Comparison of ENCODE assay signal across 16 cellular contexts in genomic region chr1:32881871-32882850, GRCh38. TPM values are rescaled to one million over a fixed set of nuclear protein-coding genes. Genes with fewer than 3 reads are reported as not detected.
A peak's percentile ranks its signal among the peaks of the same experiment; 100 is the strongest.
DNase-seq lines count a peak whose midpoint lies in the region; ATAC-seq and TF ChIP-seq lines count a peak whose summit lies in the region.
"Had no signal": no experiment of that assay in that cellular context is flagged by ENCODE, and none has a peak within 500 bp of the region (broad histone marks: within the 10 kb centered on the region; RNA-seq: fewer than 3 reads in every experiment).

No MANE protein-coding gene starts in this region.

- H3K9ac ChIP-seq in BLaER1 = no peak overlapping the region
- H3K9ac ChIP-seq: neural progenitor cell had no signal

- peak; percentile 71 for DNase-seq in MG63
- DNase-seq in uterus = no peak
- DNase-seq in GM10248 (ENCODE audit: extremely low spot score) = no peak
- DNase-seq in EL = no peak
- DNase-seq: activated CD4-positive, alpha-beta memory T cell treated with anti-CD3 and anti-CD28 coated beads, Interleukin-2, amount 10 ng/mL, durations not matched to agents 7 days and 5 days; GOT3; mesendoderm; NCI-H1105 treated with DMSO at 0.1 percent for 48 hours; stimulated activated naive B cell treated with anti-CD40 and anti-IgM and Interleukin-4, amounts not matched to agents 10 μg/mL and 1 μg/mL and 100 μg/mL, for 72 hours had no signal

- no peak overlapping the region for H3K27ac ChIP-seq in BLaER1
- H3K27ac ChIP-seq in angular gyrus (ENCODE audit: low read depth, low read length) = peak overlapping the region; percentile 62
- H3K27ac ChIP-seq in layer of hippocampus (ENCODE audit: low read depth, low read length) = peak overlapping the region; percentile 38
- no peak overlapping the region for H3K27ac ChIP-seq in uterus
- H3K27ac ChIP-seq: neural progenitor cell, SK-N-MC had no signal

- H4K20me1 ChIP-seq in BLaER1 = no peaks in the 10 kb centered on the region

- peak overlapping the region; percentile 28 for H3K4me2 ChIP-seq in BLaER1
- H3K4me2 ChIP-seq: neural progenitor cell had no signal

- TF ChIP-seq CTCF in uterus (IDR thresholded peaks at IDR 0.05) (no peak), GM10248 (IDR thresholded peaks at IDR 0.05; ENCODE audit: control extremely low read depth, extremely low read depth, low read depth, missing control alignments) (no peak)

- no peak for TF ChIP-seq POLR2A in uterus (IDR thresholded peaks at IDR 0.05)

- no peak for ATAC-seq in HG03432 (IDR thresholded peaks at IDR 0.05; ENCODE audit: unreplicated experiment)
- ATAC-seq: activated T-helper 17 cell treated with anti-CD3 and anti-CD28 coated beads, Interleukin-2, amount 50 U/mL, for 72 hours; stimulated activated naive B cell treated with anti-CD40 and anti-IgM and Interleukin-4, amounts not matched to agents 10 μg/mL and 1 μg/mL and 100 μg/mL, for 72 hours had no signal

- POLR2A ChIA-PET in GM10248 (lab: Yijun Ruan, JAX) = no interaction called here

- no peak overlapping the region for H3K4me3 ChIP-seq in BLaER1
- no peak overlapping the region for H3K4me3 ChIP-seq in MG63
- no peak overlapping the region for H3K4me3 ChIP-seq in uterus
- H3K4me3 ChIP-seq: neural progenitor cell, SK-N-MC had no signal

- H3K4me1 ChIP-seq in BLaER1 (peaks cover 7% of the 10 kb centered on the region), uterus (no peaks in the 10 kb centered on the region)

- H3K9me3 ChIP-seq in BLaER1 (no peaks in the 10 kb centered on the region), MG63 (no peaks in the 10 kb centered on the region), uterus (no peaks in the 10 kb centered on the region)

- CTCF ChIA-PET in GM10248 (lab: Yijun Ruan, JAX) = interaction anchor here (0.9 to 1.3 kb wide), 4 partner anchors 10 to 205 kb away, joined by 3 to 4 read pairs (median 4); no protein-coding TSS in a partner anchor

- H3K36me3 ChIP-seq in BLaER1 = no peaks in the 10 kb centered on the region
- no peaks in the 10 kb centered on the region for H3K36me3 ChIP-seq in MG63
- H3K36me3 ChIP-seq in uterus = no peaks in the 10 kb centered on the region
- H3K36me3 ChIP-seq: neural progenitor cell had no signal

- intact Hi-C loops in uterus (cut with DNase I; ENCODE audit: low total_unique reads) = no loop called here

- peaks cover 22% of the 10 kb centered on the region for H3K27me3 ChIP-seq in BLaER1
- H3K27me3 ChIP-seq in MG63 = peaks cover 4% of the 10 kb centered on the region; the same call in 1 of the 2 replicates
- peaks cover 10% of the 10 kb centered on the region for H3K27me3 ChIP-seq in layer of hippocampus (ENCODE audit: control insufficient read depth, insufficient read depth, low read length)
- H3K27me3 ChIP-seq in uterus = peaks cover 14 to 17% of the 10 kb centered on the region in 2 donors

RNA-seq across cellular contexts. Expression of gene HPCA, which starts 4.1 kb away (rescaled TPM):
- total RNA-seq in MG63 (2014; rRNA removed; shearing (Covaris generic); ENCODE audit: low replicate concordance) = not detected in 2 replicates
- under 1 TPM in 2 of 4 donors, not detected in 2; 0.76 to 0.79 TPM for total RNA-seq in uterus

RNA-seq across cellular contexts. Expression of gene FNDC5, which starts 11.4 kb away (rescaled TPM):
- 0.23 TPM in 1 of 2 replicates, not detected in the other for total RNA-seq in MG63 (2014; rRNA removed; shearing (Covaris generic); ENCODE audit: low replicate concordance)
- total RNA-seq in uterus = 10 to 100 TPM in 1 of 4 donors, 1 to 10 TPM in 2, not detected in 1; 1.2 to 71.1 (median 3.7) TPM
- total RNA-seq: activated CD4-positive, alpha-beta memory T cell treated with anti-CD3 and anti-CD28 coated beads, Interleukin-2, amount 10 ng/mL, durations not matched to agents 7 days and 5 days; activated T-helper 17 cell treated with anti-CD3 and anti-CD28 coated beads, Interleukin-2, amount 50 U/mL, for 72 hours had no signal

RNA-seq across cellular contexts. Expression of gene TMEM54, which starts 19.0 kb away (rescaled TPM):
- 6.3 and 30.7 TPM in 2 replicates for total RNA-seq in MG63 (2014; rRNA removed; shearing (Covaris generic); ENCODE audit: low replicate concordance)
- total RNA-seq in uterus = 10 to 100 TPM; 18.4 to 57.4 (median 34.8) TPM
- total RNA-seq: activated CD4-positive, alpha-beta memory T cell treated with anti-CD3 and anti-CD28 coated beads, Interleukin-2, amount 10 ng/mL, durations not matched to agents 7 days and 5 days had no signal

Comparison
In these comparisons a context has a peak if more than half of its experiments do, and no peak if none do; other contexts are left out.
1. H3K27ac ChIP-seq: peak in angular gyrus (single experiment) and layer of hippocampus (single experiment); none in BLaER1 (single experiment) and uterus (0 of 2).